Comparison of ENCODE assay signal across 19 cellular contexts in genomic region chr15:48279608-48280007, GRCh38.
"Had no signal": no experiment of that assay in that cellular context is flagged by ENCODE, and none has a peak within 500 bp of the region (broad histone marks: within the 10 kb centered on the region; RNA-seq: fewer than 3 reads in every experiment).

No MANE protein-coding gene starts in this region.

- H3K27ac ChIP-seq: breast epithelium, dorsolateral prefrontal cortex, left ventricle myocardium inferior, prostate gland, thoracic aorta, vagina had no signal

- H3K9me3 ChIP-seq: breast epithelium, left ventricle myocardium inferior, prostate gland, thoracic aorta, vagina had no signal

- H3K36me3 ChIP-seq: breast epithelium, left ventricle myocardium inferior, prostate gland, thoracic aorta, vagina had no signal

- H3K4me3 ChIP-seq: breast epithelium, dorsolateral prefrontal cortex, left ventricle myocardium inferior, prostate gland, thoracic aorta, vagina had no signal

- H3K4me1 ChIP-seq: breast epithelium, prostate gland, vagina had no signal

- DNase-seq: activated CD4-positive, alpha-beta memory T cell treated with anti-CD3 and anti-CD28 coated beads for 36 hours; activated CD4-positive, alpha-beta T cell treated with anti-CD3 and anti-CD28 coated beads for 48 hours; activated CD4-positive, CD25-positive, alpha-beta regulatory T cell; activated naive CD4-positive, alpha-beta T cell treated with Interleukin-2 at 50 U/mL for 16 hours; activated naive CD8-positive, alpha-beta T cell treated with anti-CD3 and anti-CD28 coated beads for 36 hours; activated T-cell treated with anti-CD3 and anti-CD28 coated beads, Interleukin-2, amount 50 U/mL, for 48 hours; dorsolateral prefrontal cortex; effector memory CD8-positive, alpha-beta T cell; foreskin melanocyte; immature natural killer cell; left ventricle myocardium inferior; mammary epithelial cell; naive thymus-derived CD8-positive, alpha-beta T cell; stimulated activated CD4-positive, alpha-beta T cell treated with anti-CD3 and anti-CD28 coated beads, Interleukin-4, amount 100 ng/mL, for 1 hour; stimulated activated naive CD4-positive, alpha-beta T cell had no signal

- H3K27me3 ChIP-seq: breast epithelium, dorsolateral prefrontal cortex, vagina had no signal
